In the genomic region with DNA sequence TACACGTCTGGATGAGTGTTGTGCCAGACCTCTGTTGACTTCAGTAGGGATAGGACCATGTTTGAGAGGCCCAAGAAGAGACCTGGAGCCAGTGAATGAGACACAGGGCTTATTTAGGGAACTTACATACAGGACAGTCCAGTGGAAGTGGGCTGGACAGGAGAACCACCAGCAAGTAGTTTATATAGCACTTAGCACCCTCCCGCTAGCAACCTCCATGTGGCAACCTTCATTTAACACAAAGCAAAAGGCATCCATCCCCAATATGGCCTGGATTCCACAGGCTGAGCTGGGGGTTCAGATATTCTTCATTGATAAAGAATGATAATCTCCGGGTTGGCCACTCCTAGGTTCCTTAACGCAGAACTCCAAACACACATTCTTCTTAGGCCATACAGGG, we compare ENCODE assay signal across 38 cellular contexts.
"Had no signal": no experiment of that assay in that cellular context is flagged by ENCODE, and none has a peak within 500 bp of the region (broad histone marks: within the 10 kb centered on the region; RNA-seq: fewer than 3 reads in every experiment).

No MANE protein-coding gene starts in this region.

- H3K4me3 ChIP-seq: adrenal gland, body of pancreas, breast epithelium had no signal

- FAIRE-seq: astrocyte had no signal

- DNase-seq: activated B cell treated with CpG ODN at 0.5 μM for 24 hours; activated CD4-positive, alpha-beta memory T cell treated with anti-CD3 and anti-CD28 coated beads for 36 hours; activated CD4-positive, alpha-beta T cell treated with anti-CD3 and anti-CD28 coated beads for 4 hours; activated CD4-positive, alpha-beta T cell treated with anti-CD3 and anti-CD28 coated beads, Interleukin-2, amount 10 ng/mL, durations not matched to agents 24 days and 14 days; activated CD4-positive, alpha-beta T cell treated with anti-CD3 and anti-CD28 coated beads, Interleukin-2, amount 50 U/mL, for 1 hour; activated CD4-positive, alpha-beta T cell treated with anti-CD3 and anti-CD28 coated beads, Interleukin-2, amount 50 U/mL, for 4 hours; activated CD4-positive, CD25-positive, alpha-beta regulatory T cell treated with anti-CD3 and anti-CD28 coated beads, Interleukin-2, amount 50 U/mL, for 72 hours; activated CD8-positive, alpha-beta memory T cell treated with anti-CD3 and anti-CD28 coated beads, Interleukin-2, amount 50 U/mL, for 4 hours; activated CD8-positive, alpha-beta T cell treated with anti-CD3 and anti-CD28 coated beads for 36 hours; activated effector memory CD4-positive, alpha-beta T cell treated with anti-CD3 and anti-CD28 coated beads, Interleukin-2, amount 50 U/mL, for 16 hours; activated gamma-delta T cell treated with Interleukin-2 at 50 U/mL for 16 hours; activated naive CD4-positive, alpha-beta T cell; activated naive CD4-positive, alpha-beta T cell treated with anti-CD3 and anti-CD28 coated beads for 36 hours; activated naive CD4-positive, alpha-beta T cell treated with anti-CD3 and anti-CD28 coated beads, Interleukin-2, amount 50 U/mL, for 16 hours; activated naive CD8-positive, alpha-beta T cell treated with anti-CD3 and anti-CD28 coated beads for 36 hours; activated T-cell treated with anti-CD3 and anti-CD28 coated beads for 4 hours; activated T-cell treated with anti-CD3 and anti-CD28 coated beads, Interleukin-2, amount 50 U/mL, for 1 hour; activated T-cell treated with anti-CD3 and anti-CD28 coated beads, Interleukin-2, amount 50 U/mL, for 4 hours; activated T-cell treated with anti-CD3 and anti-CD28 coated beads, Interleukin-2, amount 50 U/mL, for 72 hours; adrenal gland; amniotic stem cell; aorta; body of pancreas; brain microvascular endothelial cell; caudate nucleus; cerebellar nuclear complex; T-helper 1 cell; T-helper 2 cell; T-helper 9 cell had no signal

- H3K4me3 Mint-ChIP-seq: activated B cell treated with CpG ODN at 0.5 μM for 24 hours; activated CD4-positive, alpha-beta memory T cell treated with anti-CD3 and anti-CD28 coated beads for 36 hours; activated CD4-positive, alpha-beta T cell treated with anti-CD3 and anti-CD28 coated beads, Interleukin-2, amount 10 ng/mL, durations not matched to agents 24 days and 14 days; activated CD8-positive, alpha-beta T cell treated with anti-CD3 and anti-CD28 coated beads for 36 hours; activated naive CD4-positive, alpha-beta T cell treated with anti-CD3 and anti-CD28 coated beads for 36 hours; activated naive CD8-positive, alpha-beta T cell treated with anti-CD3 and anti-CD28 coated beads for 36 hours; activated T-cell treated with anti-CD3 and anti-CD28 coated beads, Interleukin-2, amount 50 U/mL, for 4 hours; activated T-cell treated with anti-CD3 and anti-CD28 coated beads, Interleukin-2, amount 50 U/mL, for 72 hours; activated T-helper 1 cell treated with anti-CD3 and anti-CD28 coated beads, Interleukin-12 subunit alpha, Interleukin-12 subunit beta, Interleukin-2, Interleukin-4 antibody, amounts not matched to agents 30 ng/mL and 10 ng/mL and 1 ng/mL, durations not matched to agents 14 hours and 24 hours and 36 hours; activated T-helper 17 cell treated with anti-CD3 and anti-CD28 coated beads, Interleukin-2, amount 50 U/mL, for 72 hours; central memory CD8-positive, alpha-beta T cell; T-helper 1 cell treated with Interleukin-12 subunit alpha and Interleukin-12 subunit beta and Interleukin-4 antibody, amounts not matched to agents 30 μg/mL and 1 μg/mL, for 36 hours; T-helper 2 cell treated with Interferon-gamma antibody and Interleukin-4, amounts not matched to agents 5 μg/mL and 100 μg/mL, for 36 hours had no signal

- H3K4me1 Mint-ChIP-seq: activated B cell treated with CpG ODN at 0.5 μM for 24 hours; activated T-helper 17 cell treated with anti-CD3 and anti-CD28 coated beads, Interleukin-2, amount 50 U/mL, for 72 hours had no signal

- H3K27me3 ChIP-seq: adrenal gland, body of pancreas, brain microvascular endothelial cell, breast epithelium had no signal

- H3K4me1 ChIP-seq: adrenal gland, body of pancreas, breast epithelium had no signal

- H3K27ac Mint-ChIP-seq: activated B cell treated with CpG ODN at 0.5 μM for 24 hours; activated CD4-positive, alpha-beta memory T cell treated with anti-CD3 and anti-CD28 coated beads for 36 hours; activated CD4-positive, alpha-beta T cell treated with anti-CD3 and anti-CD28 coated beads, Interleukin-2, amount 10 ng/mL, durations not matched to agents 24 days and 14 days; activated CD8-positive, alpha-beta T cell treated with anti-CD3 and anti-CD28 coated beads for 36 hours; activated naive CD4-positive, alpha-beta T cell treated with anti-CD3 and anti-CD28 coated beads for 36 hours; activated naive CD4-positive, alpha-beta T cell treated with anti-CD3 and anti-CD28 coated beads, Interleukin-2, amount 50 U/mL, for 72 hours; activated naive CD8-positive, alpha-beta T cell treated with anti-CD3 and anti-CD28 coated beads for 36 hours; activated T-cell treated with anti-CD3 and anti-CD28 coated beads, Interleukin-2, amount 50 U/mL, for 72 hours; activated T-helper 1 cell treated with anti-CD3 and anti-CD28 coated beads, Interleukin-12 subunit alpha, Interleukin-12 subunit beta, Interleukin-2, Interleukin-4 antibody, amounts not matched to agents 30 ng/mL and 10 ng/mL and 1 ng/mL, durations not matched to agents 14 hours and 24 hours and 36 hours; activated T-helper 17 cell treated with anti-CD3 and anti-CD28 coated beads, Interleukin-2, amount 50 U/mL, for 72 hours; T-helper 1 cell treated with Interleukin-12 subunit alpha and Interleukin-12 subunit beta and Interleukin-4 antibody, amounts not matched to agents 30 μg/mL and 1 μg/mL, for 36 hours; T-helper 2 cell treated with Interferon-gamma antibody and Interleukin-4, amounts not matched to agents 5 μg/mL and 100 μg/mL, for 36 hours had no signal

- H3K27me3 Mint-ChIP-seq: activated B cell treated with CpG ODN at 0.5 μM for 24 hours; activated CD4-positive, alpha-beta memory T cell treated with anti-CD3 and anti-CD28 coated beads for 36 hours; activated CD4-positive, alpha-beta T cell treated with anti-CD3 and anti-CD28 coated beads, Interleukin-2, amount 10 ng/mL, durations not matched to agents 24 days and 14 days; activated CD8-positive, alpha-beta T cell treated with anti-CD3 and anti-CD28 coated beads for 36 hours; activated naive CD8-positive, alpha-beta T cell treated with anti-CD3 and anti-CD28 coated beads for 36 hours; activated T-helper 17 cell treated with anti-CD3 and anti-CD28 coated beads, Interleukin-2, amount 50 U/mL, for 72 hours; central memory CD8-positive, alpha-beta T cell had no signal

- H3K27ac ChIP-seq: adrenal gland, body of pancreas, brain microvascular endothelial cell, breast epithelium, VCaP had no signal
